ENCODE assay signal across 8 cellular contexts in the genomic region with DNA sequence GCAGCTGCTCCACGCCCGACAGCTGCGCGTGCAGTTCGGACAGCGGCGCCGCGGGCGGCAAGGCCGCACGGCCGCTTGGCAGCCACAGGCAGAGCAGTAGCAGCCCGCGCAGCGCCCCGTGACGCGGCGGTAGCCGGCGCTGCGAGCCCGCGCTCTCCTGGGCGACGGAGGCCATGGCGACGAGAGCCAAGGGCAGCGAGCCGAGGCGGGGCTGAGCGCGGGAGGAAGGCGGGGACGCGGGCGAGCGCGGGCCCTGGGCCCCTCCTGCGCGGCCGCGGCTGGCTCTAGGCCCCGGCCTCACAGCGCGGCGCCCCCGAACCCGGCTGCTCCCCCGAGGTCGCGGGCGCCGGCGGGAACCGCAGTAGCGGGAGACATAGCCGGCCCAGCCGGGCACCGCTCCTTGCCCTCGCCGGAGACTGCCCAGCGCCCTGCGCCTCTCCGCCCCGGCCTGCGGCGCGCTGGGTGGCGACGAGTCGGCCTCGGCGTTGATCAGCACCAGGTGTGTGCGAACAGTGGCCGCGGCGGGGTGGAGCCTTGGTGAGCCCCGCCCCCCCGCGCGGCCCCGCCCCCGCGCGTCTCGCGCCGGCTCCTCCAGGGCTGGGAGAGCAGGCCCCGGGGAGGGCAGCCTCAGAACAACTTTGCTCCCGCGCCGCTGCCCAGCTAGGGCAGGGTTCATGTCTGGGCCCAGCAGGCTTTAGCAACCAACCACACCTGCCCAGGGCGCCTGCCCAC. TPM values are rescaled to one million over a fixed set of nuclear protein-coding genes. Genes with fewer than 3 reads are reported as not detected.
A peak's percentile ranks its signal among the peaks of the same experiment; 100 is the strongest.
DNase-seq lines count a peak whose midpoint lies in the region; ATAC-seq and TF ChIP-seq lines count a peak whose summit lies in the region.

A gene with protein sequence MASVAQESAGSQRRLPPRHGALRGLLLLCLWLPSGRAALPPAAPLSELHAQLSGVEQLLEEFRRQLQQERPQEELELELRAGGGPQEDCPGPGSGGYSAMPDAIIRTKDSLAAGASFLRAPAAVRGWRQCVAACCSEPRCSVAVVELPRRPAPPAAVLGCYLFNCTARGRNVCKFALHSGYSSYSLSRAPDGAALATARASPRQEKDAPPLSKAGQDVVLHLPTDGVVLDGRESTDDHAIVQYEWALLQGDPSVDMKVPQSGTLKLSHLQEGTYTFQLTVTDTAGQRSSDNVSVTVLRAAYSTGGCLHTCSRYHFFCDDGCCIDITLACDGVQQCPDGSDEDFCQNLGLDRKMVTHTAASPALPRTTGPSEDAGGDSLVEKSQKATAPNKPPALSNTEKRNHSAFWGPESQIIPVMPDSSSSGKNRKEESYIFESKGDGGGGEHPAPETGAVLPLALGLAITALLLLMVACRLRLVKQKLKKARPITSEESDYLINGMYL (minus strand): TSS at position 514 of the 732 bp plus-strand sequence. CDS start 339 bp downstream, at position 175.

- no peak for DNase-seq in AG04449 (ENCODE audit: low read depth, low spot score)
- DNase-seq in NCI-H345 (lab: John Stamatoyannopoulos, UW), result peak; percentile 88
- DNase-seq in activated CD4-positive, alpha-beta T cell treated with anti-CD3 and anti-CD28 coated beads for 36 hours, result peak; percentile 91
- no peak for DNase-seq in chondrocyte (ENCODE audit: low spot score)
- DNase-seq in kidney epithelial cell (ENCODE audit: low read depth), result no peak
- peak; percentile 85 for DNase-seq in stimulated activated CD4-positive, alpha-beta T cell treated with anti-CD3 and anti-CD28 coated beads, Interleukin-15, amount 100 ng/mL, for 24 hours

- CTCF ChIA-PET in AG04449 (lab: Yijun Ruan, JAX), result interaction anchor here (1.0 to 8.0 kb wide), 10 partner anchors 10 to 61 kb away, joined by 3 to 61 read pairs (median 9); no protein-coding TSS in a partner anchor
- CTCF ChIA-PET in activated CD4-positive, alpha-beta T cell treated with anti-CD3 and anti-CD28 coated beads for 36 hours (lab: Charles Lee), result interaction anchor here (0.8 to 1.4 kb wide), 5 partner anchors 10 to 116 kb away, joined by 3 to 4 read pairs (median 3); no protein-coding TSS in a partner anchor

- H3K27me3 ChIP-seq in kidney epithelial cell (ENCODE audit: control insufficient read depth, insufficient read depth, low read length), result no peaks in the 10 kb centered on the region

- H3K36me3 Mint-ChIP-seq in activated CD4-positive, alpha-beta T cell treated with anti-CD3 and anti-CD28 coated beads for 36 hours (ENCODE audit: low read depth), result no peaks in the 10 kb centered on the region
- H3K36me3 Mint-ChIP-seq in chondrocyte (ENCODE audit: low read depth), result no peaks in the 10 kb centered on the region

- H3K4me3 ChIP-seq in AG04449 (ENCODE audit: low read depth, low read length), result peak within 1 kb of the TSS; percentile 67
- peak within 1 kb of the TSS; percentile 64 for H3K4me3 ChIP-seq in kidney epithelial cell (ENCODE audit: low read depth, low read length)

- peak; percentile 88 for ATAC-seq in GM18907 (IDR thresholded peaks at IDR 0.05; ENCODE audit: unreplicated experiment)
- ATAC-seq in HG03196 (IDR thresholded peaks at IDR 0.05; ENCODE audit: unreplicated experiment), result peak; percentile 81
- ATAC-seq in activated CD4-positive, alpha-beta T cell treated with anti-CD3 and anti-CD28 coated beads for 36 hours, result peak; percentile 88

- intact Hi-C loops in activated CD4-positive, alpha-beta T cell treated with anti-CD3 and anti-CD28 coated beads for 36 hours (cut with DNase I, micrococcal nuclease), result loop anchor here (1.0 to 10.0 kb wide), 10 partner anchors 59 to 318 kb away; a partner anchor contains a TSS

- H3K27me3 Mint-ChIP-seq in activated CD4-positive, alpha-beta T cell treated with anti-CD3 and anti-CD28 coated beads for 36 hours, result peaks cover 9% of the 10 kb centered on the region
- H3K27me3 Mint-ChIP-seq in chondrocyte (ENCODE audit: low read depth), result no peaks in the 10 kb centered on the region

- H3K4me1 Mint-ChIP-seq in activated CD4-positive, alpha-beta T cell treated with anti-CD3 and anti-CD28 coated beads for 36 hours, result peaks cover 10% of the 10 kb centered on the region
- peaks cover 51% of the 10 kb centered on the region for H3K4me1 Mint-ChIP-seq in chondrocyte (ENCODE audit: low read depth)

- no peak for TF ChIP-seq CTCF in AG04449 (IDR thresholded peaks at IDR 0.05; ENCODE audit: insufficient read depth, low read length, missing control alignments)
- no peak for TF ChIP-seq CTCF in chondrocyte (IDR thresholded peaks at IDR 0.05)
- no peak for TF ChIP-seq CTCF in kidney epithelial cell (IDR thresholded peaks at IDR 0.05; ENCODE audit: insufficient read depth, low read length, poor library complexity, severe bottlenecking)

- no peaks in the 10 kb centered on the region for H3K9me3 Mint-ChIP-seq in activated CD4-positive, alpha-beta T cell treated with anti-CD3 and anti-CD28 coated beads for 36 hours (ENCODE audit: low read depth)
- no peaks in the 10 kb centered on the region for H3K9me3 Mint-ChIP-seq in chondrocyte (ENCODE audit: low read depth)

- H3K36me3 ChIP-seq in kidney epithelial cell (ENCODE audit: control insufficient read depth, insufficient read depth, low read length), result no peaks in the 10 kb centered on the region

- peak within 1 kb of the TSS; percentile 16 for H3K27ac Mint-ChIP-seq in activated CD4-positive, alpha-beta T cell treated with anti-CD3 and anti-CD28 coated beads for 36 hours
- H3K27ac Mint-ChIP-seq in chondrocyte (ENCODE audit: unreplicated experiment), result peak within 1 kb of the TSS; percentile 96

- peak within 1 kb of the TSS; percentile 68 for H3K4me3 Mint-ChIP-seq in activated CD4-positive, alpha-beta T cell treated with anti-CD3 and anti-CD28 coated beads for 36 hours
- peak within 1 kb of the TSS; percentile 82 for H3K4me3 Mint-ChIP-seq in chondrocyte (ENCODE audit: unreplicated experiment)

- POLR2A ChIA-PET in AG04449 (lab: Yijun Ruan, JAX), result interaction anchor here (0.6 to 0.9 kb wide), 4 partner anchors 13 to 146 kb away, joined by 3 to 5 read pairs (median 4); a partner anchor contains a TSS
- POLR2A ChIA-PET in activated CD4-positive, alpha-beta T cell treated with anti-CD3 and anti-CD28 coated beads for 36 hours (lab: Charles Lee), result no interaction called here

RNA-seq across cellular contexts. Expression of the gene that starts here (rescaled TPM):
- 1 to 10 TPM; 5.1 TPM for total RNA-seq in activated CD4-positive, alpha-beta T cell treated with anti-CD3 and anti-CD28 coated beads for 36 hours
- total RNA-seq in chondrocyte (61.4 to 81.7 TPM (median 61.9 TPM) in 3 replicates), kidney epithelial cell (34.9 and 37.9 TPM in 2 replicates)

Comparison
In these comparisons a context has a peak if more than half of its experiments do, and no peak if none do; other contexts are left out.
1. DNase-seq: peak in NCI-H345 (single experiment), activated CD4-positive, alpha-beta T cell treated with anti-CD3 and anti-CD28 coated beads for 36 hours (single experiment) and stimulated activated CD4-positive, alpha-beta T cell treated with anti-CD3 and anti-CD28 coated beads, Interleukin-15, amount 100 ng/mL, for 24 hours (single experiment); none in AG04449 (single experiment), chondrocyte (single experiment) and kidney epithelial cell (single experiment).
2. Peak in every context shown above with its lines, with median percentiles within 50 percentile points of each other: ATAC-seq.